Comparison of ENCODE assay signal across 30 cellular contexts in the genomic region with DNA sequence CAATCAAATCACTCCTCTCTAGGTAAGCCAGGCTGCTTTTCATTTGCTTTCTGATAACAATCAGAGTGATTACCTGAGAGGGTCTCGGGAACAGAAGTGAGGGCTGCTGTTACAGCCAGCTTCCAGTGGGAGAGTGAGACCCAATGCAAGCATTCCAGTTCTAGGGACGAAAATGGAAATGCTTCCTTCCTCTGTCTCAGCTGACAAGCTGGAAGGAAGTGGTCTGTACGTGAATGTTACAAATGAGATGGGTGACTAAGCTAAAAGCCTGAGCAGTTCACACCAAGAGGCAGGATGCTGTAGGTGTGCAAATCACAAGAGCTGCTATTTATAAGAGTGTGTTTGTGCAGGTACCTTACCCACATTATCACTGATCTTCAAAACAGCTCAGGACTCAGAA.
DNase-seq lines count a peak whose midpoint lies in the region; ATAC-seq and TF ChIP-seq lines count a peak whose summit lies in the region.
"Had no signal": no experiment of that assay in that cellular context is flagged by ENCODE, and none has a peak within 500 bp of the region (broad histone marks: within the 10 kb centered on the region; RNA-seq: fewer than 3 reads in every experiment).

No MANE protein-coding gene starts in this region.

- H3K36me3 ChIP-seq in mammary epithelial cell (ENCODE audit: insufficient read depth, low read length) (no peaks in the 10 kb centered on the region), breast epithelium (no peaks in the 10 kb centered on the region), esophagus muscularis mucosa (no peaks in the 10 kb centered on the region)
- H3K36me3 ChIP-seq: adrenal gland, BLaER1, brain microvascular endothelial cell, spleen, WERI-Rb-1 had no signal

- no TSS peak for BruUV-seq in mammary epithelial cell (replicated peaks; lab: Mats Ljungman, UMichigan)

- dilution Hi-C loops in mammary epithelial cell (cut with HindIII; ENCODE audit: low sequenced_read_pairs), result no loop called here

- DNase-seq in mammary epithelial cell (no peak), breast epithelium (ENCODE audit: low spot score in 2 of 2) (no peak), SK-N-DZ (ENCODE audit: low spot score) (peak; percentile 39), esophagus muscularis mucosa (ENCODE audit: extremely low spot score) (peak; percentile 50), NOMO-1 treated with DMSO at 0.1 percent for 48 hours (lab: John Stamatoyannopoulos, UW; ENCODE audit: unreplicated experiment) (no peak), AML-193 (lab: John Stamatoyannopoulos, UW) (no peak)
- no peak for DNase-seq in stimulated activated naive CD8-positive, alpha-beta T cell treated with anti-CD3 and anti-CD28 coated beads, Interleukin-15, amount 100 ng/mL, for 72 hours
- DNase-seq: ACHN; activated CD4-positive, alpha-beta memory T cell treated with anti-CD3 and anti-CD28 coated beads for 36 hours; adrenal gland; brain microvascular endothelial cell; cortex of kidney; glutamatergic neuron; mesenchymal stem cell; naive B cell; NCI-H1048; NCI-H187 treated with DMSO at 0.1 percent for 48 hours; NCI-H2227 treated with DMSO at 0.1 percent for 48 hours; NCI-H774; occipital lobe; right cardiac atrium; spleen; stimulated activated CD4-positive, alpha-beta T cell treated with anti-CD3 and anti-CD28 coated beads, Interleukin-2, amount 100 ng/mL, for 48 hours; stimulated activated naive B cell treated with anti-CD40 and anti-IgM and Interleukin-4, amounts not matched to agents 10 μg/mL and 1 μg/mL and 100 μg/mL, for 72 hours; WERI-Rb-1 had no signal

- H3K4me1 ChIP-seq in mammary epithelial cell (ENCODE audit: insufficient read depth, low read length) (no peaks in the 10 kb centered on the region), breast epithelium (no peaks in the 10 kb centered on the region), esophagus muscularis mucosa (no peaks in the 10 kb centered on the region)
- H3K4me1 ChIP-seq: adrenal gland, BLaER1 had no signal

- TF ChIP-seq POLR2A in breast epithelium (IDR thresholded peaks at IDR 0.05), result no peak
- TF ChIP-seq POLR2A in esophagus muscularis mucosa (IDR thresholded peaks at IDR 0.05; ENCODE audit: low read depth), result no peak

- CTCF ChIA-PET in mammary epithelial cell (lab: Charles Lee; ENCODE audit: low non-redundant PET), result no interaction called here

- no peaks in the 10 kb centered on the region for H3K27me3 Mint-ChIP-seq in stimulated activated naive CD8-positive, alpha-beta T cell treated with anti-CD3 and anti-CD28 coated beads, Interleukin-15, amount 100 ng/mL, for 72 hours
- H3K27me3 Mint-ChIP-seq: activated CD4-positive, alpha-beta memory T cell treated with anti-CD3 and anti-CD28 coated beads for 36 hours; naive B cell; stimulated activated naive B cell treated with anti-CD40 and anti-IgM and Interleukin-4, amounts not matched to agents 10 μg/mL and 1 μg/mL and 100 μg/mL, for 72 hours had no signal

- H3K4me2 ChIP-seq in mammary epithelial cell (ENCODE audit: insufficient read depth, low read depth, low read length), result no peak overlapping the region
- H3K4me2 ChIP-seq: BLaER1 had no signal

- H3K9me3 ChIP-seq in mammary epithelial cell (replicated peaks; ENCODE audit: insufficient read depth, low read length) (no peaks in the 10 kb centered on the region), breast epithelium (no peaks in the 10 kb centered on the region), esophagus muscularis mucosa (no peaks in the 10 kb centered on the region)
- H3K9me3 ChIP-seq: adrenal gland, BLaER1, spleen had no signal

- H3K4me1 Mint-ChIP-seq in stimulated activated naive CD8-positive, alpha-beta T cell treated with anti-CD3 and anti-CD28 coated beads, Interleukin-15, amount 100 ng/mL, for 72 hours, result peaks cover 23% of the 10 kb centered on the region
- H3K4me1 Mint-ChIP-seq: naive B cell; stimulated activated naive B cell treated with anti-CD40 and anti-IgM and Interleukin-4, amounts not matched to agents 10 μg/mL and 1 μg/mL and 100 μg/mL, for 72 hours had no signal

- H3K27me3 ChIP-seq in mammary epithelial cell (ENCODE audit: insufficient read depth, low read length), result no peaks in the 10 kb centered on the region
- H3K27me3 ChIP-seq in breast epithelium, result no peaks in the 10 kb centered on the region
- H3K27me3 ChIP-seq in esophagus muscularis mucosa, result no peaks in the 10 kb centered on the region
- H3K27me3 ChIP-seq: adrenal gland, BLaER1, brain microvascular endothelial cell, spleen had no signal

- in situ Hi-C loops in mammary epithelial cell (cut with MboI; ENCODE audit: low sequenced_read_pairs in 2 of 2), result no loop called here

- peak overlapping the region in 1 of 2 donors; percentile 80 for H3K27ac Mint-ChIP-seq in stimulated activated naive CD8-positive, alpha-beta T cell treated with anti-CD3 and anti-CD28 coated beads, Interleukin-15, amount 100 ng/mL, for 72 hours
- H3K27ac Mint-ChIP-seq: activated CD4-positive, alpha-beta memory T cell treated with anti-CD3 and anti-CD28 coated beads for 36 hours; stimulated activated naive B cell treated with anti-CD40 and anti-IgM and Interleukin-4, amounts not matched to agents 10 μg/mL and 1 μg/mL and 100 μg/mL, for 72 hours had no signal

- TF ChIP-seq CTCF in mammary epithelial cell (conservative IDR thresholded peaks at IDR 0.05 in 1 of 2, IDR thresholded peaks at IDR 0.05 in 1 of 2; ENCODE audit: extremely low read depth in 1 of 2, insufficient read depth in 1 of 2, low read depth in 1 of 2, low read length in 2 of 2) (no peak), breast epithelium (IDR thresholded peaks at IDR 0.05) (no peak), esophagus muscularis mucosa (IDR thresholded peaks at IDR 0.05) (no peak)

- no peaks in the 10 kb centered on the region for H3K9me3 Mint-ChIP-seq in stimulated activated naive CD8-positive, alpha-beta T cell treated with anti-CD3 and anti-CD28 coated beads, Interleukin-15, amount 100 ng/mL, for 72 hours
- H3K9me3 Mint-ChIP-seq: activated CD4-positive, alpha-beta memory T cell treated with anti-CD3 and anti-CD28 coated beads for 36 hours; stimulated activated naive B cell treated with anti-CD40 and anti-IgM and Interleukin-4, amounts not matched to agents 10 μg/mL and 1 μg/mL and 100 μg/mL, for 72 hours had no signal

- H4K20me1 ChIP-seq in mammary epithelial cell (ENCODE audit: insufficient read depth, low read length), result no peaks in the 10 kb centered on the region
- H4K20me1 ChIP-seq: BLaER1 had no signal

- no peaks in the 10 kb centered on the region for H3K79me2 ChIP-seq in mammary epithelial cell (ENCODE audit: insufficient read depth, low read length)

- no peak overlapping the region for H3K27ac ChIP-seq in mammary epithelial cell (ENCODE audit: insufficient read depth, low read depth, low read length)
- H3K27ac ChIP-seq in breast epithelium, result no peak overlapping the region
- no peak overlapping the region for H3K27ac ChIP-seq in esophagus muscularis mucosa (replicated peaks in 1 of 4)
- H3K27ac ChIP-seq: adrenal gland, BLaER1, brain microvascular endothelial cell, HL-60, spleen, WERI-Rb-1 had no signal

- TF ChIP-seq EP300 in esophagus muscularis mucosa (IDR thresholded peaks at IDR 0.05), result no peak

- intact Hi-C loops in mammary epithelial cell (cut with micrococcal nuclease), result no loop called here
- intact Hi-C loops in breast epithelium (cut with DNase I; ENCODE audit: low total_unique reads), result no loop called here
- intact Hi-C loops in esophagus muscularis mucosa (cut with DNase I), result no loop called here

- WGBS in mammary epithelial cell (ENCODE audit: low coverage, missing lambda C conversion rate), result 45% methylated on average over 3 of the region's 3 CpGs
- WGBS in esophagus muscularis mucosa, result 21% methylated on average over 3 of the region's 3 CpGs

- peak; percentile 56 for ATAC-seq in stimulated activated naive CD8-positive, alpha-beta T cell treated with anti-CD3 and anti-CD28 coated beads, Interleukin-15, amount 100 ng/mL, for 72 hours
- ATAC-seq in GM19395 (IDR thresholded peaks at IDR 0.05; ENCODE audit: unreplicated experiment), result no peak
- ATAC-seq: HepG2; right cardiac atrium; SK-N-SH treated with all-trans-retinoic acid at 6 μM for 48 hours; stimulated activated naive B cell treated with anti-CD40 and anti-IgM and Interleukin-4, amounts not matched to agents 10 μg/mL and 1 μg/mL and 100 μg/mL, for 72 hours had no signal

- H2AFZ ChIP-seq in mammary epithelial cell (ENCODE audit: low read depth, low read length), result peak overlapping the region; percentile 8

- H3K4me3 ChIP-seq in mammary epithelial cell (replicated peaks in 1 of 3; ENCODE audit: insufficient read depth in 1 of 3, low read depth in 2 of 3, low read length in 3 of 3) (no peak overlapping the region), breast epithelium (no peak overlapping the region), esophagus muscularis mucosa (no peak overlapping the region)
- H3K4me3 ChIP-seq: adrenal gland, BLaER1, spleen had no signal

- no peak overlapping the region for H3K9ac ChIP-seq in mammary epithelial cell (ENCODE audit: insufficient read depth, low read length)
- H3K9ac ChIP-seq: BLaER1 had no signal

- no peak overlapping the region for H3K4me3 Mint-ChIP-seq in stimulated activated naive CD8-positive, alpha-beta T cell treated with anti-CD3 and anti-CD28 coated beads, Interleukin-15, amount 100 ng/mL, for 72 hours
- H3K4me3 Mint-ChIP-seq: activated CD4-positive, alpha-beta memory T cell treated with anti-CD3 and anti-CD28 coated beads for 36 hours; naive B cell; stimulated activated naive B cell treated with anti-CD40 and anti-IgM and Interleukin-4, amounts not matched to agents 10 μg/mL and 1 μg/mL and 100 μg/mL, for 72 hours had no signal

Comparison
In these comparisons a context has a peak if more than half of its experiments do, and no peak if none do; other contexts are left out.
1. DNase-seq: peak in SK-N-DZ (single experiment) and esophagus muscularis mucosa (single experiment); none in mammary epithelial cell (single experiment), breast epithelium (0 of 2), stimulated activated naive CD8-positive, alpha-beta T cell treated with anti-CD3 and anti-CD28 coated beads, Interleukin-15, amount 100 ng/mL, for 72 hours (0 of 2), NOMO-1 treated with DMSO at 0.1 percent for 48 hours (single experiment) and AML-193 (0 of 2).